Comparison of ENCODE assay signal across 16 cellular contexts in the genomic region with DNA sequence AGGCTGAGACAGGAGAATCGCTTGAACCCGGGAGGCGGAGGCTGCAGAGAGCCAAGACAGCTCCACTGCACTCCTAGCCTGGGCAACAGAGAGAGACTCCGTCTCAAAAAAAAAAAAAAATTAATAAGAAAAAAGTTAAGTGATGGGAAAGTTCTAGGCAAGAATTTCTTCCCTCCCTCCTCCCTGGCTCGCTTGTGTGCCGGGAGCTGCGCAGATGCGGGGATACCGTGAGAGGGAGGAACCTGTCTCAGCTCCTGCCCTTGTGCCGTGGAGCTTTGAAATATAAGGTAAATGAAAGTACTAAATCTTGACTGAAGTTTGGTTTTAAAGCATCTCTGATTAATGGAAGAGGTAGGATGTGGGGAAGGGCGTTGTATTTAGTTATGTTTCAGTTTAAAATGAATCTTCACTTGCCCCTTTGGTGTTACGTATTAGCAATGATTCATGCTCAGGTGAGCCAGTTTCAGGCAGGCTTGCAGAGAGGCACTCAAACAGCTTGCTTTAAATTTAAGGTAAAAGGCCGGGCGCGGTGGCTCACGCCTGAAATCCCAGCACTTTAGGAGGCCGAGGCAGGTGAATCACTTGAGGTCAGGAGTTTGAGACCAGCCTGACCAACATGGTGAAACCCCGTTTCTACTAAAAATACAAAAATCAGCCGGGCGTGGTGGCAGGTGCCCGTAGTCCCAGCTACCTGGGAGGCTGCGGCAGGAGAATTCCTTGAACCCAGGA. TPM values are rescaled to one million over a fixed set of nuclear protein-coding genes. Genes with fewer than 3 reads are reported as not detected.
A peak's percentile ranks its signal among the peaks of the same experiment; 100 is the strongest.
DNase-seq lines count a peak whose midpoint lies in the region; ATAC-seq and TF ChIP-seq lines count a peak whose summit lies in the region.
"Had no signal": no experiment of that assay in that cellular context is flagged by ENCODE, and none has a peak within 500 bp of the region (broad histone marks: within the 10 kb centered on the region; RNA-seq: fewer than 3 reads in every experiment).

No MANE protein-coding gene starts in this region.

- 97% methylated on average over 22 of the region's 22 CpGs for WGBS in smooth muscle cell (ENCODE audit: low lambda C conversion rate)

- H3K27ac ChIP-seq in PC-9: no peak overlapping the region
- H3K27ac ChIP-seq in smooth muscle cell (ENCODE audit: low read depth): no peak overlapping the region

- ATAC-seq in activated T-cell treated with anti-CD3 and anti-CD28 coated beads, Interleukin-2, amount 50 U/mL, for 4 hours: no peak
- ATAC-seq in omental fat pad (ENCODE audit: low FRiP score) (no peak), esophagus mucosa (no peak)

- H3K4me2 ChIP-seq in PC-9 (no peak overlapping the region), smooth muscle cell (peak overlapping the region; percentile 91)

- no peaks in the 10 kb centered on the region for H4K20me1 ChIP-seq in PC-9 (ENCODE audit: insufficient read depth)
- H4K20me1 ChIP-seq in smooth muscle cell (ENCODE audit: low read depth): peaks cover under 1% of the 10 kb centered on the region

- POLR2A ChIA-PET in PC-9 (lab: Charles Lee; ENCODE audit: unreplicated experiment): interaction anchor here (1.0 kb wide), 1 partner anchor 133 kb away, joined by 8 read pairs; no protein-coding TSS in a partner anchor

- H3K79me2 ChIP-seq in PC-9 (ENCODE audit: low read depth) (0 out of 2 replicates have a peak, but pooled peaks cover 4% of the 10 kb centered on the region), smooth muscle cell (ENCODE audit: low read depth) (peaks cover 27% of the 10 kb centered on the region)

- CTCF ChIA-PET in PC-9 (lab: Charles Lee): no interaction called here

- no peak for DNase-seq in activated T-cell treated with anti-CD3 and anti-CD28 coated beads, Interleukin-2, amount 50 U/mL, for 4 hours
- DNase-seq in activated T-cell treated with anti-CD3 and anti-CD28 coated beads for 4 hours: no peak
- no peak for DNase-seq in PC-9
- DNase-seq in glutamatergic neuron: no peak
- no peak for DNase-seq in smooth muscle cell (lab: John Stamatoyannopoulos, UW; ENCODE audit: unreplicated experiment)
- no peak for DNase-seq in omental fat pad (ENCODE audit: low spot score)
- no peak for DNase-seq in stimulated activated CD4-positive, alpha-beta T cell treated with anti-CD3 and anti-CD28 coated beads, Interleukin-1b, Interleukin-23, amount 100 ng/mL, for 48 hours
- DNase-seq: activated CD8-positive, alpha-beta memory T cell treated with anti-CD3 and anti-CD28 coated beads, Interleukin-2, amount 10 ng/mL, durations not matched to agents 7 days and 5 days; IMR-90; NCI-H1092; NCI-H2107; Peyer's patch; upper lobe of right lung had no signal

- H3K27ac Mint-ChIP-seq in glutamatergic neuron (ENCODE audit: unreplicated experiment): no peak overlapping the region

- H3K4me1 Mint-ChIP-seq in activated T-cell treated with anti-CD3 and anti-CD28 coated beads, Interleukin-2, amount 50 U/mL, for 4 hours (ENCODE audit: low read depth): peaks cover 20% of the 10 kb centered on the region
- H3K4me1 Mint-ChIP-seq in glutamatergic neuron (ENCODE audit: low read depth, unreplicated experiment): peaks cover 5% of the 10 kb centered on the region

- H3K9ac ChIP-seq in smooth muscle cell (ENCODE audit: low read depth): no peak overlapping the region

- TSS peak; percentile 35 for BruUV-seq in PC-9 (replicated peaks; lab: Mats Ljungman, UMichigan)

- H3K27me3 Mint-ChIP-seq in activated T-cell treated with anti-CD3 and anti-CD28 coated beads, Interleukin-2, amount 50 U/mL, for 4 hours (ENCODE audit: low read depth): no peaks in the 10 kb centered on the region
- peaks cover 8% of the 10 kb centered on the region for H3K27me3 Mint-ChIP-seq in glutamatergic neuron (ENCODE audit: unreplicated experiment)

- peaks cover under 1% of the 10 kb centered on the region for H3K36me3 Mint-ChIP-seq in activated T-cell treated with anti-CD3 and anti-CD28 coated beads, Interleukin-2, amount 50 U/mL, for 4 hours (ENCODE audit: insufficient read depth)
- H3K36me3 Mint-ChIP-seq in glutamatergic neuron (ENCODE audit: unreplicated experiment): no peaks in the 10 kb centered on the region

- intact Hi-C loops in PC-9 (cut with micrococcal nuclease; ENCODE audit: unreplicated experiment): loop anchor here (5.0 kb wide), 1 partner anchor 170 kb away; no protein-coding TSS in a partner anchor

- peak overlapping the region; percentile 50 for H3K4me3 Mint-ChIP-seq in activated T-cell treated with anti-CD3 and anti-CD28 coated beads, Interleukin-2, amount 50 U/mL, for 4 hours
- peak overlapping the region; percentile 16 for H3K4me3 Mint-ChIP-seq in glutamatergic neuron (ENCODE audit: unreplicated experiment)

- H3K27me3 ChIP-seq in PC-9 (ENCODE audit: insufficient read depth, low read depth) (no peaks in the 10 kb centered on the region), smooth muscle cell (ENCODE audit: low read depth) (no peaks in the 10 kb centered on the region)
- H3K27me3 ChIP-seq: gastrocnemius medialis, Peyer's patch, upper lobe of right lung had no signal

- H3K4me1 ChIP-seq in PC-9 (replicated peaks; ENCODE audit: insufficient read depth): peaks cover 10% of the 10 kb centered on the region
- peaks cover 16% of the 10 kb centered on the region for H3K4me1 ChIP-seq in smooth muscle cell (ENCODE audit: low read depth)

- H3K36me3 ChIP-seq in PC-9 (ENCODE audit: low read depth): no peaks in the 10 kb centered on the region
- no peaks in the 10 kb centered on the region for H3K36me3 ChIP-seq in smooth muscle cell (ENCODE audit: low read depth)
- H3K36me3 ChIP-seq: Peyer's patch had no signal

- H3K4me3 ChIP-seq in PC-9 (no peak overlapping the region), smooth muscle cell (no peak overlapping the region)

- no peaks in the 10 kb centered on the region for H3K9me3 ChIP-seq in PC-9 (ENCODE audit: insufficient read depth, low read depth)
- no peaks in the 10 kb centered on the region for H3K9me3 ChIP-seq in smooth muscle cell (replicated peaks; ENCODE audit: low read depth)
- H3K9me3 ChIP-seq: gastrocnemius medialis, lower lobe of right lung, Peyer's patch, upper lobe of right lung had no signal

- H2AFZ ChIP-seq in PC-9: no peak overlapping the region
- no peak overlapping the region for H2AFZ ChIP-seq in smooth muscle cell (ENCODE audit: low read depth)

- H3K9me2 ChIP-seq in PC-9 (ENCODE audit: insufficient read depth): no peaks in the 10 kb centered on the region

- H3K9me3 Mint-ChIP-seq in activated T-cell treated with anti-CD3 and anti-CD28 coated beads, Interleukin-2, amount 50 U/mL, for 4 hours: no peaks in the 10 kb centered on the region
- H3K9me3 Mint-ChIP-seq in glutamatergic neuron (ENCODE audit: unreplicated experiment): peaks cover 11% of the 10 kb centered on the region

- TF ChIP-seq CTCF in PC-9 (conservative IDR thresholded peaks at IDR 0.05) (no peak), glutamatergic neuron (IDR thresholded peaks at IDR 0.05; ENCODE audit: partially characterized antibody, unreplicated experiment) (no peak), smooth muscle cell (IDR thresholded peaks at IDR 0.05; ENCODE audit: borderline replicate concordance, insufficient read depth, poor library complexity, severe bottlenecking) (no peak), omental fat pad (IDR thresholded peaks at IDR 0.05) (no peak)

- H3F3A ChIP-seq in PC-9 (ENCODE audit: insufficient read depth, low read depth) (no peaks in the 10 kb centered on the region), smooth muscle cell (ENCODE audit: low read depth) (no peaks in the 10 kb centered on the region)

RNA-seq across cellular contexts. Expression of gene UFSP2, which starts 1.4 kb away (rescaled TPM):
- total RNA-seq in activated T-cell treated with anti-CD3 and anti-CD28 coated beads, Interleukin-2, amount 50 U/mL, for 4 hours: 10 to 100 TPM; 15.3 to 25.7 (median 18.2) TPM
- total RNA-seq in PC-9 (2021) (22.7 and 26.8 TPM in 2 replicates), glutamatergic neuron (ENCODE audit: unreplicated experiment) (38.0 TPM), smooth muscle cell (36.6 and 45.8 TPM in 2 replicates), omental fat pad (10 to 100 TPM; 22.5 to 44.8 (median 26.4) TPM), esophagus mucosa (28.3 TPM)
- 49.7 and 65.0 TPM in 2 replicates for polyA plus RNA-seq in smooth muscle cell

RNA-seq across cellular contexts. Expression of gene ANKRD37, which starts 30.5 kb away (rescaled TPM):
- total RNA-seq in activated T-cell treated with anti-CD3 and anti-CD28 coated beads, Interleukin-2, amount 50 U/mL, for 4 hours: 10 to 100 TPM; 16.8 to 20.8 (median 20.3) TPM
- 4.2 and 5.8 TPM in 2 replicates for total RNA-seq in PC-9 (2021)
- total RNA-seq in glutamatergic neuron (ENCODE audit: unreplicated experiment): 4.6 TPM
- total RNA-seq in smooth muscle cell: 10.4 and 17.9 TPM in 2 replicates
- polyA plus RNA-seq in smooth muscle cell: 15.5 and 19.8 TPM in 2 replicates
- total RNA-seq in omental fat pad: 10 to 100 TPM in 2 of 4 donors, 1 to 10 TPM in 2; 6.2 to 46.4 (median 11.1) TPM
- 36.3 TPM for total RNA-seq in esophagus mucosa

RNA-seq across cellular contexts. Expression of gene LRP2BP, which starts 31.4 kb away (rescaled TPM):
- under 1 TPM; 0.16 to 0.40 (median 0.21) TPM for total RNA-seq in activated T-cell treated with anti-CD3 and anti-CD28 coated beads, Interleukin-2, amount 50 U/mL, for 4 hours
- 0.85 and 0.90 TPM in 2 replicates for total RNA-seq in PC-9 (2021)
- total RNA-seq in glutamatergic neuron (ENCODE audit: unreplicated experiment): 1.1 TPM
- 1.4 and 2.4 TPM in 2 replicates for total RNA-seq in smooth muscle cell
- 0.48 and 1.3 TPM in 2 replicates for polyA plus RNA-seq in smooth muscle cell
- 1 to 10 TPM in 3 of 4 donors, under 1 TPM in 1; 0.56 to 4.0 (median 1.7) TPM for total RNA-seq in omental fat pad
- 0.60 TPM for total RNA-seq in esophagus mucosa

RNA-seq across cellular contexts. Expression of gene CCDC110, which starts 44.4 kb away (rescaled TPM):
- total RNA-seq in activated T-cell treated with anti-CD3 and anti-CD28 coated beads, Interleukin-2, amount 50 U/mL, for 4 hours: not detected
- total RNA-seq in PC-9 (2021) (2.1 and 4.3 TPM in 2 replicates), glutamatergic neuron (ENCODE audit: unreplicated experiment) (1.3 TPM), smooth muscle cell (2.5 and 9.9 TPM in 2 replicates), omental fat pad (1 to 10 TPM in 1 of 4 donors, under 1 TPM in 3; 0.19 to 2.8 (median 0.36) TPM), esophagus mucosa (0.20 TPM)
- 0.92 and 2.3 TPM in 2 replicates for polyA plus RNA-seq in smooth muscle cell
- total RNA-seq: activated CD8-positive, alpha-beta memory T cell treated with anti-CD3 and anti-CD28 coated beads, Interleukin-2, amount 10 ng/mL, durations not matched to agents 7 days and 5 days had no signal
